Comparison of ENCODE assay signal across 26 cellular contexts in genomic region chr15:66302489-66302888, GRCh38. TPM values are rescaled to one million over a fixed set of nuclear protein-coding genes. Genes with fewer than 3 reads are reported as not detected.
"Had no signal": no experiment of that assay in that cellular context is flagged by ENCODE, and none has a peak within 500 bp of the region (broad histone marks: within the 10 kb centered on the region; RNA-seq: fewer than 3 reads in every experiment).

No MANE protein-coding gene starts in this region.

- H3K36me3 ChIP-seq: prostate gland, uterus had no signal

- H3K4me3 Mint-ChIP-seq: nephron; stimulated activated effector memory CD8-positive, alpha-beta T cell treated with anti-CD3 and anti-CD28 coated beads, Interleukin-12 subunit alpha, Interleukin-12 subunit beta, amount 100 ng/mL, for 72 hours had no signal

- H3K9me3 ChIP-seq: esophagus squamous epithelium, gastroesophageal sphincter, left ventricle myocardium inferior, lower lobe of right lung, prostate gland, right lobe of liver, tibial artery, upper lobe of left lung, uterus had no signal

- H2AFZ ChIP-seq: parathyroid adenoma had no signal

- H3K9ac ChIP-seq: parathyroid adenoma had no signal

- H3K27ac ChIP-seq: dorsolateral prefrontal cortex, esophagus squamous epithelium, gastroesophageal sphincter, left ventricle myocardium inferior, lower lobe of right lung, parathyroid adenoma, prostate gland, right lobe of liver, tibial artery, upper lobe of left lung, uterus had no signal

- H3K4me3 ChIP-seq: dorsolateral prefrontal cortex, esophagus squamous epithelium, gastroesophageal sphincter, left ventricle myocardium inferior, lower lobe of right lung, prostate gland, right lobe of liver, tibial artery, upper lobe of left lung, uterus had no signal

- H3K27ac Mint-ChIP-seq: nephron had no signal

- DNase-seq: cortex of kidney; dorsolateral prefrontal cortex; effector CD8-positive, alpha-beta T cell; esophagus squamous epithelium; foreskin fibroblast; glutamatergic neuron; immature natural killer cell; left cardiac atrium; left ventricle myocardium inferior; lower lobe of right lung; mesenchymal stem cell; midbrain; retina; right lobe of liver; stimulated activated CD4-positive, alpha-beta T cell treated with anti-CD3 and anti-CD28 coated beads, Interleukin-4, amount 100 ng/mL, for 1 hour; stimulated activated CD8-positive, alpha-beta memory T cell treated with anti-CD3 and anti-CD28 coated beads, Interleukin-4, amount 100 ng/mL, for 48 hours; stimulated activated naive CD8-positive, alpha-beta T cell treated with anti-CD3 and anti-CD28 coated beads, Interleukin-15, Interleukin-2, amounts not matched to agents 100 U/mL and 50 U/mL, for 24 hours; tibial artery; upper lobe of left lung; uterus had no signal

- ATAC-seq: gastroesophageal sphincter; left cardiac atrium; lower lobe of right lung; right lobe of liver; stimulated activated effector memory CD8-positive, alpha-beta T cell treated with anti-CD3 and anti-CD28 coated beads, Interleukin-12 subunit alpha, Interleukin-12 subunit beta, amount 100 ng/mL, for 72 hours; stimulated activated naive CD8-positive, alpha-beta T cell treated with anti-CD3 and anti-CD28 coated beads, Interleukin-15, Interleukin-2, amounts not matched to agents 100 U/mL and 50 U/mL, for 24 hours had no signal

- FAIRE-seq: keratinocyte had no signal

- H3K9me3 Mint-ChIP-seq: immature natural killer cell; nephron; stimulated activated effector memory CD8-positive, alpha-beta T cell treated with anti-CD3 and anti-CD28 coated beads, Interleukin-12 subunit alpha, Interleukin-12 subunit beta, amount 100 ng/mL, for 72 hours had no signal

- H3K4me1 ChIP-seq: esophagus squamous epithelium, gastroesophageal sphincter, lower lobe of right lung, parathyroid adenoma, prostate gland, right lobe of liver, tibial artery, upper lobe of left lung, uterus had no signal

- H3K27me3 ChIP-seq: dorsolateral prefrontal cortex, esophagus squamous epithelium, gastroesophageal sphincter, right lobe of liver, tibial artery, upper lobe of left lung, uterus had no signal

RNA-seq across cellular contexts. Expression of gene MEGF11, which starts 48.9 kb away (rescaled TPM):
- total RNA-seq: esophagus squamous epithelium, left cardiac atrium, left ventricle myocardium inferior, lower lobe of right lung, prostate gland, right lobe of liver had no signal
- polyA plus RNA-seq: immature natural killer cell, keratinocyte had no signal
